ENCODE assay signal across 16 cellular contexts in genomic region chr3:46112296-46112695, GRCh38.
DNase-seq lines count a peak whose midpoint lies in the region; FAIRE-seq lines count a peak whose summit lies in the region.
"Had no signal": no experiment of that assay in that cellular context is flagged by ENCODE, and none has a peak within 500 bp of the region (broad histone marks: within the 10 kb centered on the region; RNA-seq: fewer than 3 reads in every experiment).

No MANE protein-coding gene starts in this region.

- H2AFZ ChIP-seq in ACC112 (ENCODE audit: low read length, unreplicated experiment): no peak overlapping the region

- FAIRE-seq in RCC 7860 (lab: Jason Lieb, UNC): peak; percentile 79
- FAIRE-seq: H1 had no signal

- peaks cover 64% of the 10 kb centered on the region for H3K4me1 ChIP-seq in ACC112 (ENCODE audit: control insufficient read depth, insufficient read depth, low read length, unreplicated experiment)

- no peaks in the 10 kb centered on the region for H3K27me3 ChIP-seq in ACC112 (ENCODE audit: insufficient read depth, low read length)

- H3K27ac ChIP-seq in ACC112 (ENCODE audit: low read depth, low read length): peak overlapping the region; percentile 73
- H3K27ac ChIP-seq: WERI-Rb-1 had no signal

- no peaks in the 10 kb centered on the region for H3K79me2 ChIP-seq in ACC112 (ENCODE audit: control insufficient read depth, insufficient read depth, low read length, unreplicated experiment)

- no peak overlapping the region for H3K4me3 ChIP-seq in ACC112 (ENCODE audit: low read depth, low read length)

- DNase-seq in HCEC 1CT (peak; percentile 83), RCC 7860 (ENCODE audit: low spot score) (peak; percentile 63), fibroblast of peridontal ligament (ENCODE audit: extremely low read depth) (peak; percentile 30), HT-29 (ENCODE audit: low spot score) (no peak), GOT3 (lab: John Stamatoyannopoulos, UW) (no peak)
- no peak for DNase-seq in stimulated activated CD8-positive, alpha-beta memory T cell treated with anti-CD3 and anti-CD28 coated beads, Interleukin-4, amount 100 ng/mL, for 48 hours
- no peak for DNase-seq in stimulated activated CD4-positive, alpha-beta T cell treated with anti-CD3 and anti-CD28 coated beads, Interleukin-4, amount 100 ng/mL, for 24 hours
- DNase-seq: activated naive CD4-positive, alpha-beta T cell; CD8-positive, alpha-beta memory T cell; immature natural killer cell; naive thymus-derived CD8-positive, alpha-beta T cell; NCI-H2081 treated with DMSO at 0.1 percent for 48 hours; NCI-H526; WERI-Rb-1 had no signal

- H3K36me3 ChIP-seq in ACC112 (ENCODE audit: insufficient read depth, low read length): no peaks in the 10 kb centered on the region
- H3K36me3 ChIP-seq: WERI-Rb-1 had no signal

Comparison
In these comparisons a context has a peak if more than half of its experiments do, and no peak if none do; other contexts are left out.
1. DNase-seq: peak in HCEC 1CT (single experiment), RCC 7860 (single experiment) and fibroblast of peridontal ligament (single experiment); none in HT-29 (single experiment), stimulated activated CD8-positive, alpha-beta memory T cell treated with anti-CD3 and anti-CD28 coated beads, Interleukin-4, amount 100 ng/mL, for 48 hours (single experiment), GOT3 (single experiment) and stimulated activated CD4-positive, alpha-beta T cell treated with anti-CD3 and anti-CD28 coated beads, Interleukin-4, amount 100 ng/mL, for 24 hours (single experiment).